1 cellular context compared by ENCODE assay signal in genomic region chr14:23548351-23549318, GRCh38.
A peak's percentile ranks its signal among the peaks of the same experiment; 100 is the strongest.
TF ChIP-seq lines count a peak whose summit lies in the region.

No MANE protein-coding gene starts in this region.

TF ChIP-seq in H1, 55 proteins besides CTCF, POLR2A, EP300 and RAD21:
- TF ChIP-seq EZH2 (IDR thresholded peaks at IDR 0.05; ENCODE audit: low read depth, low read length, severe bottlenecking): no peak
- TF ChIP-seq GTF2F1 (IDR thresholded peaks at IDR 0.05; ENCODE audit: borderline replicate concordance, low read depth, low read length): no peak
- no peak for TF ChIP-seq ZNF274 (IDR thresholded peaks at IDR 0.05; ENCODE audit: borderline replicate concordance, extremely low read depth, low read length)
- peak; percentile 73 for TF ChIP-seq TEAD4 (IDR thresholded peaks at IDR 0.05; ENCODE audit: low read depth, low read length)
- peak; percentile 85 for TF ChIP-seq CREB1 (IDR thresholded peaks at IDR 0.05)
- TF ChIP-seq SP1 (IDR thresholded peaks at IDR 0.05; ENCODE audit: low read depth, low read length): no peak
- no peak for TF ChIP-seq SIN3A (conservative IDR thresholded peaks at IDR 0.05 in 1 of 2, IDR thresholded peaks at IDR 0.05 in 1 of 2; ENCODE audit: low read depth in 1 of 2, low read length in 2 of 2)
- TF ChIP-seq SUZ12 (IDR thresholded peaks at IDR 0.05; ENCODE audit: low read length): no peak
- TF ChIP-seq TAF1 (IDR thresholded peaks at IDR 0.05; ENCODE audit: low read depth, low read length): peak; percentile 51; the same call in 1 of the 2 replicates
- no peak for TF ChIP-seq TAF7 (optimal IDR thresholded peaks at IDR 0.05; ENCODE audit: borderline replicate concordance, low read depth, low read length)
- TF ChIP-seq PHF8 (conservative IDR thresholded peaks at IDR 0.05; ENCODE audit: low read depth, low read length): no peak
- TF ChIP-seq, protein P1, sequence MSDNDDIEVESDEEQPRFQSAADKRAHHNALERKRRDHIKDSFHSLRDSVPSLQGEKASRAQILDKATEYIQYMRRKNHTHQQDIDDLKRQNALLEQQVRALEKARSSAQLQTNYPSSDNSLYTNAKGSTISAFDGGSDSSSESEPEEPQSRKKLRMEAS (IDR thresholded peaks at IDR 0.05): no peak
- TF ChIP-seq YY1 (IDR thresholded peaks at IDR 0.05; ENCODE audit: low read depth, low read length): no peak
- TF ChIP-seq KDM4A (IDR thresholded peaks at IDR 0.05; ENCODE audit: low read depth, low read length, severe bottlenecking): no peak
- peak; percentile 73 for TF ChIP-seq POLR2AphosphoS5 (IDR thresholded peaks at IDR 0.05; ENCODE audit: low read depth, low read length)
